ENCODE assay signal across 1 cellular context in genomic region chr12:48851883-48852733, GRCh38.
TF ChIP-seq lines count a peak whose summit lies in the region.

DDX23 (minus strand) TSS chr12:48852163; CDS start chr12:48845782, 6,381 bp downstream.

TF ChIP-seq in HepG2, 621 proteins besides CTCF, POLR2A, EP300 and RAD21 (continued from another document and continues in another):
- TF ChIP-seq, protein P1, sequence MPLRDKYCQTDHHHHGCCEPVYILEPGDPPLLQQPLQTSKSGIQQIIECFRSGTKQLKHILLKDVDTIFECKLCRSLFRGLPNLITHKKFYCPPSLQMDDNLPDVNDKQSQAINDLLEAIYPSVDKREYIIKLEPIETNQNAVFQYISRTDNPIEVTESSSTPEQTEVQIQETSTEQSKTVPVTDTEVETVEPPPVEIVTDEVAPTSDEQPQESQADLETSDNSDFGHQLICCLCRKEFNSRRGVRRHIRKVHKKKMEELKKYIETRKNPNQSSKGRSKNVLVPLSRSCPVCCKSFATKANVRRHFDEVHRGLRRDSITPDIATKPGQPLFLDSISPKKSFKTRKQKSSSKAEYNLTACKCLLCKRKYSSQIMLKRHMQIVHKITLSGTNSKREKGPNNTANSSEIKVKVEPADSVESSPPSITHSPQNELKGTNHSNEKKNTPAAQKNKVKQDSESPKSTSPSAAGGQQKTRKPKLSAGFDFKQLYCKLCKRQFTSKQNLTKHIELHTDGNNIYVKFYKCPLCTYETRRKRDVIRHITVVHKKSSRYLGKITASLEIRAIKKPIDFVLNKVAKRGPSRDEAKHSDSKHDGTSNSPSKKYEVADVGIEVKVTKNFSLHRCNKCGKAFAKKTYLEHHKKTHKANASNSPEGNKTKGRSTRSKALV (CRISPR knock-in tag; IDR thresholded peaks at IDR 0.05) = no peak
- TF ChIP-seq, protein P2, sequence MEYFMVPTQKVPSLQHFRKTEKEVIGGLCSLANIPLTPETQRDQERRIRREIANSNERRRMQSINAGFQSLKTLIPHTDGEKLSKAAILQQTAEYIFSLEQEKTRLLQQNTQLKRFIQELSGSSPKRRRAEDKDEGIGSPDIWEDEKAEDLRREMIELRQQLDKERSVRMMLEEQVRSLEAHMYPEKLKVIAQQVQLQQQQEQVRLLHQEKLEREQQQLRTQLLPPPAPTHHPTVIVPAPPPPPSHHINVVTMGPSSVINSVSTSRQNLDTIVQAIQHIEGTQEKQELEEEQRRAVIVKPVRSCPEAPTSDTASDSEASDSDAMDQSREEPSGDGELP (IDR thresholded peaks at IDR 0.05; ENCODE audit: borderline replicate concordance, low read depth) = peak; percentile 43; the same call in 1 of the 2 replicates
- peak; percentile 24; the same call in 1 of the 2 replicates for TF ChIP-seq SOX5 (CRISPR knock-in tag; IDR thresholded peaks at IDR 0.05; ENCODE audit: borderline replicate concordance)
- TF ChIP-seq DPF2 (CRISPR knock-in tag; IDR thresholded peaks at IDR 0.05; ENCODE audit: borderline replicate concordance, low read depth) = no peak
- no peak; the same call in 1 of the 2 replicates for TF ChIP-seq ZNF83 (CRISPR knock-in tag; IDR thresholded peaks at IDR 0.05; ENCODE audit: borderline replicate concordance)
- peak; percentile 96 for TF ChIP-seq YY1 (IDR thresholded peaks at IDR 0.05; ENCODE audit: insufficient read depth, insufficient replicate concordance, low read depth, low read length)
- TF ChIP-seq, protein P3, sequence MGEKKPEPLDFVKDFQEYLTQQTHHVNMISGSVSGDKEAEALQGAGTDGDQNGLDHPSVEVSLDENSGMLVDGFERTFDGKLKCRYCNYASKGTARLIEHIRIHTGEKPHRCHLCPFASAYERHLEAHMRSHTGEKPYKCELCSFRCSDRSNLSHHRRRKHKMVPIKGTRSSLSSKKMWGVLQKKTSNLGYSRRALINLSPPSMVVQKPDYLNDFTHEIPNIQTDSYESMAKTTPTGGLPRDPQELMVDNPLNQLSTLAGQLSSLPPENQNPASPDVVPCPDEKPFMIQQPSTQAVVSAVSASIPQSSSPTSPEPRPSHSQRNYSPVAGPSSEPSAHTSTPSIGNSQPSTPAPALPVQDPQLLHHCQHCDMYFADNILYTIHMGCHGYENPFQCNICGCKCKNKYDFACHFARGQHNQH (CRISPR knock-in tag; IDR thresholded peaks at IDR 0.05) = peak; percentile 73; the same call in 1 of the 2 replicates
- TF ChIP-seq ZMAT3 (CRISPR knock-in tag; conservative IDR thresholded peaks at IDR 0.05) = peak; percentile 89
- TF ChIP-seq ZNF879 (CRISPR knock-in tag; IDR thresholded peaks at IDR 0.05) = peak; percentile 72; the same call in 1 of the 2 replicates
- no peak for TF ChIP-seq HOXA7 (CRISPR knock-in tag; IDR thresholded peaks at IDR 0.05)
- no peak for TF ChIP-seq ZNF646 (CRISPR knock-in tag; IDR thresholded peaks at IDR 0.05)
- no peak for TF ChIP-seq CCAR2 (optimal IDR thresholded peaks at IDR 0.05; ENCODE audit: low read depth, low read length)
- TF ChIP-seq, protein P4, sequence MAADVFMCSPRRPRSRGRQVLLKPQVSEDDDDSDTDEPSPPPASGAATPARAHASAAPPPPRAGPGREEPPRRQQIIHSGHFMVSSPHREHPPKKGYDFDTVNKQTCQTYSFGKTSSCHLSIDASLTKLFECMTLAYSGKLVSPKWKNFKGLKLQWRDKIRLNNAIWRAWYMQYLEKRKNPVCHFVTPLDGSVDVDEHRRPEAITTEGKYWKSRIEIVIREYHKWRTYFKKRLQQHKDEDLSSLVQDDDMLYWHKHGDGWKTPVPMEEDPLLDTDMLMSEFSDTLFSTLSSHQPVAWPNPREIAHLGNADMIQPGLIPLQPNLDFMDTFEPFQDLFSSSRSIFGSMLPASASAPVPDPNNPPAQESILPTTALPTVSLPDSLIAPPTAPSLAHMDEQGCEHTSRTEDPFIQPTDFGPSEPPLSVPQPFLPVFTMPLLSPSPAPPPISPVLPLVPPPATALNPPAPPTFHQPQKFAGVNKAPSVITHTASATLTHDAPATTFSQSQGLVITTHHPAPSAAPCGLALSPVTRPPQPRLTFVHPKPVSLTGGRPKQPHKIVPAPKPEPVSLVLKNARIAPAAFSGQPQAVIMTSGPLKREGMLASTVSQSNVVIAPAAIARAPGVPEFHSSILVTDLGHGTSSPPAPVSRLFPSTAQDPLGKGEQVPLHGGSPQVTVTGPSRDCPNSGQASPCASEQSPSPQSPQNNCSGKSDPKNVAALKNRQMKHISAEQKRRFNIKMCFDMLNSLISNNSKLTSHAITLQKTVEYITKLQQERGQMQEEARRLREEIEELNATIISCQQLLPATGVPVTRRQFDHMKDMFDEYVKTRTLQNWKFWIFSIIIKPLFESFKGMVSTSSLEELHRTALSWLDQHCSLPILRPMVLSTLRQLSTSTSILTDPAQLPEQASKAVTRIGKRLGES (CRISPR knock-in tag; IDR thresholded peaks at IDR 0.05; ENCODE audit: borderline replicate concordance) = no peak
- TF ChIP-seq, protein P5, sequence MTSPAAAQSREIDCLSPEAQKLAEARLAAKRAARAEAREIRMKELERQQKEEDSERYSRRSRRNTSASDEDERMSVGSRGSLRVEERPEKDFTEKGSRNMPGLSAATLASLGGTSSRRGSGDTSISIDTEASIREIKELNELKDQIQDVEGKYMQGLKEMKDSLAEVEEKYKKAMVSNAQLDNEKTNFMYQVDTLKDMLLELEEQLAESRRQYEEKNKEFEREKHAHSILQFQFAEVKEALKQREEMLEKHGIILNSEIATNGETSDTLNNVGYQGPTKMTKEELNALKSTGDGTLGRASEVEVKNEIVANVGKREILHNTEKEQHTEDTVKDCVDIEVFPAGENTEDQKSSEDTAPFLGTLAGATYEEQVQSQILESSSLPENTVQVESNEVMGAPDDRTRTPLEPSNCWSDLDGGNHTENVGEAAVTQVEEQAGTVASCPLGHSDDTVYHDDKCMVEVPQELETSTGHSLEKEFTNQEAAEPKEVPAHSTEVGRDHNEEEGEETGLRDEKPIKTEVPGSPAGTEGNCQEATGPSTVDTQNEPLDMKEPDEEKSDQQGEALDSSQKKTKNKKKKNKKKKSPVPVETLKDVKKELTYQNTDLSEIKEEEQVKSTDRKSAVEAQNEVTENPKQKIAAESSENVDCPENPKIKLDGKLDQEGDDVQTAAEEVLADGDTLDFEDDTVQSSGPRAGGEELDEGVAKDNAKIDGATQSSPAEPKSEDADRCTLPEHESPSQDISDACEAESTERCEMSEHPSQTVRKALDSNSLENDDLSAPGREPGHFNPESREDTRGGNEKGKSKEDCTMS (CRISPR knock-in tag; conservative IDR thresholded peaks at IDR 0.05) = no peak
- TF ChIP-seq ZKSCAN5 (CRISPR knock-in tag; IDR thresholded peaks at IDR 0.05) = no peak
- peak; percentile 96 for TF ChIP-seq ZNF629 (CRISPR knock-in tag; conservative IDR thresholded peaks at IDR 0.05)
- peak; percentile 79 for TF ChIP-seq POGZ (CRISPR knock-in tag; IDR thresholded peaks at IDR 0.05)
- TF ChIP-seq SMYD3 (CRISPR knock-in tag; IDR thresholded peaks at IDR 0.05) = no peak
- peak; percentile 92 for TF ChIP-seq TARDBP (CRISPR knock-in tag; IDR thresholded peaks at IDR 0.05)
- TF ChIP-seq THRA (CRISPR knock-in tag; IDR thresholded peaks at IDR 0.05; ENCODE audit: borderline replicate concordance) = peak; percentile 46; the same call in 1 of the 2 replicates
- peak; percentile 68; the same call in 1 of the 2 replicates for TF ChIP-seq ZBTB38 (CRISPR knock-in tag; IDR thresholded peaks at IDR 0.05)
- no peak for TF ChIP-seq ZNF660 (CRISPR knock-in tag; IDR thresholded peaks at IDR 0.05; ENCODE audit: borderline replicate concordance, low read depth)
- TF ChIP-seq RFXANK (CRISPR knock-in tag; IDR thresholded peaks at IDR 0.05) = no peak
- peak; percentile 78 for TF ChIP-seq SALL1 (CRISPR knock-in tag; IDR thresholded peaks at IDR 0.05)
- TF ChIP-seq NFE2L2 (IDR thresholded peaks at IDR 0.05; ENCODE audit: low read length) = no peak
- TF ChIP-seq RNF2 (conservative IDR thresholded peaks at IDR 0.05; ENCODE audit: low read depth) = no peak
- 0 out of 2 replicates have a peak, but pooled peaks have one; percentile 28 for TF ChIP-seq ZSCAN20 (CRISPR knock-in tag; IDR thresholded peaks at IDR 0.05; ENCODE audit: borderline replicate concordance)
- TF ChIP-seq HNF1A (IDR thresholded peaks at IDR 0.05; ENCODE audit: low read depth) = 0 out of 2 replicates have a peak, but pooled peaks have one; percentile 25
- peak; percentile 51; the same call in 1 of the 2 replicates for TF ChIP-seq HNF1A (CRISPR knock-in tag; IDR thresholded peaks at IDR 0.05; ENCODE audit: borderline replicate concordance)
- peak; percentile 71; the same call in 1 of the 2 replicates for TF ChIP-seq ZNF746 (CRISPR knock-in tag; IDR thresholded peaks at IDR 0.05)
- peak; percentile 45; the same call in 1 of the 2 replicates for TF ChIP-seq ZKSCAN8 (CRISPR knock-in tag; IDR thresholded peaks at IDR 0.05; ENCODE audit: borderline replicate concordance)
- no peak for TF ChIP-seq TSC22D2 (CRISPR knock-in tag; IDR thresholded peaks at IDR 0.05; ENCODE audit: borderline replicate concordance)
- 0 out of 2 replicates have a peak, but pooled peaks have one; percentile 58 for TF ChIP-seq WIZ (CRISPR knock-in tag; IDR thresholded peaks at IDR 0.05)
- TF ChIP-seq, protein P6, sequence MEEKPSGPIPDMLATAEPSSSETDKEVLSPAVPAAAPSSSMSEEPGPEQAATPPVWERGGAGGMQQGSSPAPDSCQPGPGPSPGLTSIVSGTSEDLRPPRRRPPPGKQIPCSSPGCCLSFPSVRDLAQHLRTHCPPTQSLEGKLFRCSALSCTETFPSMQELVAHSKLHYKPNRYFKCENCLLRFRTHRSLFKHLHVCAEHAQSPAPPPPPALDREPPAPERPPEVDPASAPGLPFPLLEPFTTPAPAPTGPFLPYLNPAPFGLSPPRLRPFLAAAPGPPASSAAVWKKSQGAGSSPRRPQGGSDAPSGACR (CRISPR knock-in tag; IDR thresholded peaks at IDR 0.05) = 0 out of 2 replicates have a peak, but pooled peaks have one; percentile 34
